ENCODE assay signal across 8 cellular contexts in genomic region chr3:179146911-179147570, GRCh38. TPM values are rescaled to one million over a fixed set of nuclear protein-coding genes. Genes with fewer than 3 reads are reported as not detected.
DNase-seq lines count a peak whose midpoint lies in the region; ATAC-seq and TF ChIP-seq lines count a peak whose summit lies in the region.

No MANE protein-coding gene starts in this region.

- peaks cover 18 to 25% of the 10 kb centered on the region in 2 donors for H3K4me1 Mint-ChIP-seq in effector memory CD8-positive, alpha-beta T cell (ENCODE audit: low read depth in 2 of 2)

- intact Hi-C loops in transverse colon (cut with DNase I; ENCODE audit: low total_unique reads) = loop anchor here (5.0 kb wide), 1 partner anchor 175 kb away; the partner anchor contains the start of gene ZNF639

- DNase-seq in AG04449 (ENCODE audit: low read depth, low spot score) (no peak), NCI-H1105 treated with DMSO at 0.1 percent for 48 hours (lab: John Stamatoyannopoulos, UW) (peak; percentile 88), SKM-1 (lab: John Stamatoyannopoulos, UW; ENCODE audit: unreplicated experiment) (peak; percentile 53), lung (ENCODE audit: low spot score) (no peak), transverse colon (peak; percentile 7)
- peak in 1 of 3 experiments; percentile 29 for DNase-seq in effector memory CD8-positive, alpha-beta T cell

- H3K27me3 Mint-ChIP-seq in effector memory CD8-positive, alpha-beta T cell = peaks cover 2 to 12% of the 10 kb centered on the region in 2 donors

- H3K36me3 Mint-ChIP-seq in effector memory CD8-positive, alpha-beta T cell (ENCODE audit: insufficient read depth) = peaks cover 7% of the 10 kb centered on the region

- H3K4me1 ChIP-seq in lung (ENCODE audit: control insufficient read depth in 2 of 2, insufficient read depth in 2 of 2, low read length in 2 of 2) = peaks cover 0 to 8% of the 10 kb centered on the region in 2 donors
- peaks cover 0 to 33% (median 12%) of the 10 kb centered on the region in 4 donors for H3K4me1 ChIP-seq in transverse colon

- H3K4me3 Mint-ChIP-seq in effector memory CD8-positive, alpha-beta T cell = no peak overlapping the region

- in situ Hi-C loops in transverse colon (cut with MboI; ENCODE audit: low pct_ligation_motif_present in 1 of 4, low pct_unique_long_range_greater_than_20kb in 1 of 4, low sequenced_read_pairs in 3 of 4) = loop anchor here in 1 of 4 donors (10.0 kb wide), 1 partner anchor 168 kb away; no protein-coding TSS in a partner anchor

- TF ChIP-seq EP300 in transverse colon (IDR thresholded peaks at IDR 0.05; ENCODE audit: low read depth) = no peak

- CTCF ChIA-PET in AG04449 (lab: Yijun Ruan, JAX) = interaction anchor here (0.6 to 3.3 kb wide), 23 partner anchors 11 to 412 kb away, joined by 3 to 27 read pairs (median 5); partner anchors contain the start of gene ZMAT3

- peak; percentile 59 for TF ChIP-seq CTCF in AG04449 (IDR thresholded peaks at IDR 0.05; ENCODE audit: insufficient read depth, low read length, missing control alignments)
- peak; percentile 51 for TF ChIP-seq CTCF in lung (IDR thresholded peaks at IDR 0.05; ENCODE audit: control extremely low read depth, extremely low read depth)
- peak; percentile 61 to 86 (median 64) for TF ChIP-seq CTCF in transverse colon (IDR thresholded peaks at IDR 0.05)

- H3K9me3 ChIP-seq in lung (ENCODE audit: control insufficient read depth in 2 of 2, insufficient read depth in 1 of 2, low read length in 1 of 2) (no peaks in the 10 kb centered on the region), transverse colon (no peaks in the 10 kb centered on the region)

- H3K9me3 Mint-ChIP-seq in effector memory CD8-positive, alpha-beta T cell = no peaks in the 10 kb centered on the region

- no peaks in the 10 kb centered on the region for H3K36me3 ChIP-seq in lung (ENCODE audit: control insufficient read depth in 2 of 2, insufficient read depth in 2 of 2, low read length in 2 of 2)
- no peaks in the 10 kb centered on the region for H3K36me3 ChIP-seq in transverse colon

- no peak overlapping the region for H3K27ac Mint-ChIP-seq in effector memory CD8-positive, alpha-beta T cell

- TF ChIP-seq POLR2A in transverse colon (IDR thresholded peaks at IDR 0.05) = no peak

- H3K4me3 ChIP-seq in AG04449 (ENCODE audit: low read depth, low read length) (peak overlapping the region; percentile 69), GM08714 (ENCODE audit: low read length) (peak overlapping the region; percentile 100), lung (peak overlapping the region; percentile 49), transverse colon (peak overlapping the region; percentile 48 to 99 (median 97))

- 2 to 4% methylated on average over 18 of the region's 18 CpGs for WGBS in lung, 2 donors
- WGBS in transverse colon (ENCODE audit: low coverage in 1 of 2), 2 donors = 1 to 2% methylated on average over 15 to 18 of the region's 18 CpGs

- H3K27ac ChIP-seq in lung (ENCODE audit: low read depth in 1 of 2, low read length in 1 of 2) (peak overlapping the region; percentile 93 to 94), transverse colon (peak overlapping the region; percentile 97 to 100 (median 100))

- POLR2A ChIA-PET in AG04449 (lab: Yijun Ruan, JAX) = interaction anchor here (1.2 kb wide), 1 partner anchor 32 kb away, joined by 3 read pairs; no protein-coding TSS in a partner anchor

- ATAC-seq in HG02759 (IDR thresholded peaks at IDR 0.05; ENCODE audit: unreplicated experiment) = peak; percentile 20
- ATAC-seq in effector memory CD8-positive, alpha-beta T cell (replicated peaks) = peak; percentile 25
- ATAC-seq in lung (ENCODE audit: insufficient read depth, low FRiP score) = peak; percentile 39

- H3K27me3 ChIP-seq in lung (ENCODE audit: control insufficient read depth, insufficient read depth) = no peaks in the 10 kb centered on the region
- H3K27me3 ChIP-seq in transverse colon = peaks cover 24% of the 10 kb centered on the region

RNA-seq across cellular contexts. Expression of gene PIK3CA, which starts 1.1 kb away (rescaled TPM):
- total RNA-seq in lung = 10 to 100 TPM; 21.7 to 42.9 TPM
- 10 to 100 TPM in 1 of 2 donors, 1 to 10 TPM in 1; 4.5 to 10.3 TPM for polyA plus RNA-seq in lung
- 10 to 100 TPM; 11.6 to 24.3 (median 18.1) TPM for total RNA-seq in transverse colon

Comparison
In these comparisons a context has a peak if more than half of its experiments do, and no peak if none do; other contexts are left out.
1. DNase-seq: peak in NCI-H1105 treated with DMSO at 0.1 percent for 48 hours (single experiment), SKM-1 (single experiment) and transverse colon (single experiment); none in AG04449 (single experiment) and lung (single experiment).
2. H3K4me3 ChIP-seq: peak in every context shown above with its lines; median percentile 100 in GM08714; 97 in transverse colon; 69 in AG04449; 49 in lung.
3. Peak in every context shown above with its lines, with median percentiles within 50 percentile points of each other: CTCF ChIP-seq and ATAC-seq.